30 cellular contexts compared by ENCODE assay signal in the genomic region with DNA sequence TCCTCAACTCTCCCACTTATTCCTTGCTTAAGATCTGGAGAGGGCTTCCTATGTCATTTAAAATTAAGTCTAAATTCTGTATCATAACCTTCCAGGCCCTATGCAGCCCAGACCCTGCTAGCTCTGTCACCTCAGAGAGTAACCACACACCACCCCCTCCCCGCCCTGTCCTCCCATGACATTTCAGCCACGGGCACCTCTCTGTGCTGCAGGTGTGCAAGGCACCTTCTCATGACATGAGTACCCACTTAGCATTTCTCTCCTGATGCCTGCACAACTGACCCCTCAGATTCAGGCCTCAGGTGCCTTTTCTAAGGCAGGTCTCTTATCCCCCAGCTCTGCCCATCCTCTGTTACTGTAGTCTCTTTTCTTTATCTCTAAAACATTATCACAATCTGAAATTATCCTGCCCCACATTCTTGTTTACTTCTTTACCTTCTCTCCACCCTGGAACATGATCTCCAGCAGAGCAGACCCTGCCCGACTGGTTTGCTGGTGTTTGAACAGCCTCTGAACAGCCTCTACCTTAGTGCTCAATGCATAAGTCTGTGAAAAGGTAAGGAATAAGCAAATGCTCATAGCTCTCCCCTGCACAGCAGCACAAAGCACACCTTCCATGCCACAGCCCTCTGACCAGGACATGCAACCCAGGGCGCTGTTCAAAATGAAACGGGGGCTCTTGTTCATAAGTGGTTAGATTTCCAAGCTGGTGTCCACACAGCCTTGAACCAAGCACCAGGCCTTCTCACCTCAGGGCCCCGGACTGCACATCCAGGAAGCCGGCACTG.
DNase-seq lines count a peak whose midpoint lies in the region; FAIRE-seq and TF ChIP-seq lines count a peak whose summit lies in the region.
"Had no signal": no experiment of that assay in that cellular context is flagged by ENCODE, and none has a peak within 500 bp of the region (broad histone marks: within the 10 kb centered on the region; RNA-seq: fewer than 3 reads in every experiment).

No MANE protein-coding gene starts in this region.

- DNase-seq in Caco-2 = peak; percentile 70 to 71
- DNase-seq in DMS79 (lab: John Stamatoyannopoulos, UW) = peak; percentile 75
- peak; percentile 71 for DNase-seq in NCI-H526 treated with DMSO at 0.1 percent for 48 hours (lab: John Stamatoyannopoulos, UW)
- no peak for DNase-seq in neural progenitor cell (ENCODE audit: low spot score)
- no peak for DNase-seq in kidney
- DNase-seq in RPMI8226 = no peak
- DNase-seq in activated CD8-positive, alpha-beta memory T cell treated with anti-CD3 and anti-CD28 coated beads, Interleukin-2, amount 50 U/mL, for 48 hours = no peak
- DNase-seq: activated CD4-positive, alpha-beta T cell treated with anti-CD3 and anti-CD28 coated beads, Interleukin-2, amount 50 U/mL, for 1 hour; activated gamma-delta T cell; activated naive CD8-positive, alpha-beta T cell treated with anti-CD3 and anti-CD28 coated beads, Interleukin-2, amount 10 ng/mL, durations not matched to agents 7 days and 5 days; activated T-cell treated with anti-CD3 and anti-CD28 coated beads, Interleukin-2, amount 50 U/mL, for 24 hours; aorta; colonic mucosa; effector memory CD4-positive, alpha-beta T cell; foreskin fibroblast; GOT3; HFFc6; kidney glomerular epithelial cell; midbrain; naive B cell; NCI-H1048; NCI-H1694 treated with DMSO at 0.1 percent for 48 hours; NCI-H2227 treated with DMSO at 0.1 percent for 48 hours; SJCRH30; stimulated activated CD4-positive, alpha-beta T cell treated with anti-CD3 and anti-CD28 coated beads, Interleukin-4, amount 100 ng/mL, for 1 hour; SW 1271; T-helper 9 cell had no signal

- intact Hi-C loops in Caco-2 (cut with micrococcal nuclease; ENCODE audit: unreplicated experiment) = no loop called here
- intact Hi-C loops in kidney (cut with DNase I) = no loop called here

- peak overlapping the region; percentile 1 for H3K27ac Mint-ChIP-seq in Caco-2 (ENCODE audit: unreplicated experiment)
- H3K27ac Mint-ChIP-seq in neural progenitor cell = peak overlapping the region; percentile 2
- H3K27ac Mint-ChIP-seq: activated naive CD8-positive, alpha-beta T cell treated with anti-CD3 and anti-CD28 coated beads, Interleukin-2, amount 10 ng/mL, durations not matched to agents 7 days and 5 days; activated T-cell treated with anti-CD3 and anti-CD28 coated beads, Interleukin-2, amount 50 U/mL, for 24 hours; HFFc6; naive B cell; WTC11 had no signal

- TF ChIP-seq CTCF in Caco-2 (IDR thresholded peaks at IDR 0.05; ENCODE audit: insufficient read depth in 1 of 2, low read depth in 1 of 2, low read length in 1 of 2, severe bottlenecking in 1 of 2, unreplicated experiment in 1 of 2) (no peak), neural progenitor cell (IDR thresholded peaks at IDR 0.05) (no peak), kidney (IDR thresholded peaks at IDR 0.05; ENCODE audit: borderline replicate concordance, extremely low read depth, insufficient read depth) (no peak)

- H3K9me3 ChIP-seq in Caco-2 = peaks cover 4% of the 10 kb centered on the region; the same call in 1 of the 2 replicates
- H3K9me3 ChIP-seq in neural progenitor cell (ENCODE audit: low read depth) = no peaks in the 10 kb centered on the region
- no peaks in the 10 kb centered on the region for H3K9me3 ChIP-seq in kidney (ENCODE audit: control insufficient read depth in 1 of 2, low read length in 2 of 2)
- H3K9me3 ChIP-seq: colonic mucosa, SJCRH30, tibial artery had no signal

- no peaks in the 10 kb centered on the region for H3K36me3 Mint-ChIP-seq in Caco-2 (ENCODE audit: insufficient read depth, unreplicated experiment)
- H3K36me3 Mint-ChIP-seq in neural progenitor cell = no peaks in the 10 kb centered on the region
- H3K36me3 Mint-ChIP-seq: activated naive CD8-positive, alpha-beta T cell treated with anti-CD3 and anti-CD28 coated beads, Interleukin-2, amount 10 ng/mL, durations not matched to agents 7 days and 5 days had no signal

- H3K79me2 ChIP-seq in neural progenitor cell (ENCODE audit: low read depth) = no peaks in the 10 kb centered on the region

- H3K4me3 Mint-ChIP-seq in Caco-2 (ENCODE audit: unreplicated experiment) (peak overlapping the region; percentile 2), neural progenitor cell (no peak overlapping the region)
- H3K4me3 Mint-ChIP-seq: activated naive CD8-positive, alpha-beta T cell treated with anti-CD3 and anti-CD28 coated beads, Interleukin-2, amount 10 ng/mL, durations not matched to agents 7 days and 5 days; activated T-cell treated with anti-CD3 and anti-CD28 coated beads, Interleukin-2, amount 50 U/mL, for 24 hours; HFFc6; naive B cell; WTC11 had no signal

- POLR2A ChIA-PET in Caco-2 (lab: Charles Lee) = no interaction called here

- no TSS peak for BruUV-seq in Caco-2 (replicated peaks; lab: Mats Ljungman, UMichigan)

- peaks cover 11% of the 10 kb centered on the region for H3K9me3 Mint-ChIP-seq in Caco-2 (ENCODE audit: unreplicated experiment)
- no peaks in the 10 kb centered on the region for H3K9me3 Mint-ChIP-seq in neural progenitor cell
- H3K9me3 Mint-ChIP-seq: activated naive CD8-positive, alpha-beta T cell treated with anti-CD3 and anti-CD28 coated beads, Interleukin-2, amount 10 ng/mL, durations not matched to agents 7 days and 5 days; activated T-cell treated with anti-CD3 and anti-CD28 coated beads, Interleukin-2, amount 50 U/mL, for 24 hours had no signal

- H3K27me3 Mint-ChIP-seq in Caco-2 (ENCODE audit: insufficient read depth, unreplicated experiment) (no peaks in the 10 kb centered on the region), neural progenitor cell (ENCODE audit: insufficient read depth, low read depth) (peaks cover 12% of the 10 kb centered on the region)

- H3K36me3 ChIP-seq in Caco-2 (ENCODE audit: control insufficient read depth, insufficient read depth, low read length) (no peaks in the 10 kb centered on the region), neural progenitor cell (no peaks in the 10 kb centered on the region), kidney (ENCODE audit: control insufficient read depth in 1 of 2, insufficient read depth in 2 of 2, low read length in 2 of 2) (no peaks in the 10 kb centered on the region)
- H3K36me3 ChIP-seq: BLaER1, colonic mucosa, SJCRH30, tibial artery had no signal

- H3K9ac ChIP-seq in neural progenitor cell = no peak overlapping the region
- no peak overlapping the region for H3K9ac ChIP-seq in kidney (ENCODE audit: low read length in 2 of 2)
- H3K9ac ChIP-seq: BLaER1 had no signal

- no peak overlapping the region for H3K4me2 ChIP-seq in neural progenitor cell
- H3K4me2 ChIP-seq: BLaER1 had no signal

- H3K4me1 Mint-ChIP-seq in Caco-2 (ENCODE audit: low read depth, unreplicated experiment) (peaks cover 22% of the 10 kb centered on the region), neural progenitor cell (peaks cover 3% of the 10 kb centered on the region)
- H3K4me1 Mint-ChIP-seq: activated naive CD8-positive, alpha-beta T cell treated with anti-CD3 and anti-CD28 coated beads, Interleukin-2, amount 10 ng/mL, durations not matched to agents 7 days and 5 days; naive B cell had no signal

- FAIRE-seq in kidney (lab: Jason Lieb, UNC) = no peak

- H3K27me3 ChIP-seq in Caco-2 (replicated peaks; ENCODE audit: control insufficient read depth, insufficient read depth, low read length) (no peaks in the 10 kb centered on the region), neural progenitor cell (no peaks in the 10 kb centered on the region)
- H3K27me3 ChIP-seq: BLaER1, colonic mucosa had no signal

- H2AFZ ChIP-seq in neural progenitor cell (replicated peaks) = no peak overlapping the region

- H4K20me1 ChIP-seq in neural progenitor cell (ENCODE audit: low read depth) = no peaks in the 10 kb centered on the region
- H4K20me1 ChIP-seq: BLaER1 had no signal

- H3F3A ChIP-seq in neural progenitor cell (ENCODE audit: low read depth) = no peaks in the 10 kb centered on the region

- H3K4me1 ChIP-seq in Caco-2 (peaks cover 22% of the 10 kb centered on the region), neural progenitor cell (no peaks in the 10 kb centered on the region), kidney (ENCODE audit: control insufficient read depth in 1 of 2, insufficient read depth in 1 of 2, low read depth in 1 of 2, low read length in 2 of 2) (no peaks in the 10 kb centered on the region)
- H3K4me1 ChIP-seq: BLaER1, colonic mucosa, SJCRH30, tibial artery had no signal

- H3K4me3 ChIP-seq in Caco-2 (ENCODE audit: low read depth, low read length) (no peak overlapping the region), neural progenitor cell (no peak overlapping the region), kidney (ENCODE audit: low read length in 2 of 2) (no peak overlapping the region)
- H3K4me3 ChIP-seq: BLaER1, colonic mucosa, SJCRH30, tibial artery had no signal

- no peak overlapping the region for H3K27ac ChIP-seq in neural progenitor cell
- H3K27ac ChIP-seq in kidney (ENCODE audit: low read depth in 2 of 2, low read length in 2 of 2) = no peak overlapping the region
- H3K27ac ChIP-seq: BLaER1, colonic mucosa, SJCRH30, tibial artery had no signal

- CTCF ChIA-PET in Caco-2 (lab: Charles Lee) = no interaction called here

Comparison
In these comparisons a context has a peak if more than half of its experiments do, and no peak if none do; other contexts are left out.
1. DNase-seq: peak in Caco-2 (2 of 2), DMS79 (single experiment) and NCI-H526 treated with DMSO at 0.1 percent for 48 hours (single experiment); none in neural progenitor cell (single experiment), kidney (single experiment), RPMI8226 (single experiment) and activated CD8-positive, alpha-beta memory T cell treated with anti-CD3 and anti-CD28 coated beads, Interleukin-2, amount 50 U/mL, for 48 hours (single experiment).